ENCODE assay signal across 2 cellular contexts in the genomic region with DNA sequence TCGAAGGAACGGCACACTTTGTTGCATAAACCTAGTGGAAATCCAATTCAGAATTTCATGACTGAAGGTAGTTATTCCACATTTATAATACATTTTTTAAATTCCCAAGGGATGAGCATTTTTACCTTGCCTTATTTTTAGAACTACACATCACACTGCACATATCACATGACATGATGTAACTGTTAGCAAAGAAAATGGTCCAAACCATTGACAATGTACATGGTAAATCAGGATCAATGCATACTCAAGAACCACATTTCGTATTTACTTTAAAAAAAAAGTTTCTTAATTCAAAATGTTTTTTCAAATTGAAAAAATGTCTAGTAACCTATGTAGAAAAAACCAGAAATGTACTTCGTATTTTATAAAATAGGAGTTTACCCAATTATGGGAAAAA.
TF ChIP-seq lines count a peak whose summit lies in the region.

No MANE protein-coding gene starts in this region.

TF ChIP-seq in GM12878, 131 proteins besides CTCF, POLR2A, EP300 and RAD21:
- no peak for TF ChIP-seq SIX5 (IDR thresholded peaks at IDR 0.05; ENCODE audit: low read depth, low read length, severe bottlenecking)
- no peak for TF ChIP-seq FOXM1 (IDR thresholded peaks at IDR 0.05; ENCODE audit: low read depth, low read length)
- TF ChIP-seq ASH2L (IDR thresholded peaks at IDR 0.05; ENCODE audit: borderline replicate concordance, low read depth), result no peak
- peak; percentile 86 for TF ChIP-seq ATF7 (IDR thresholded peaks at IDR 0.05; ENCODE audit: low read depth)
- peak; percentile 14; the same call in 1 of the 2 replicates for TF ChIP-seq RELB (IDR thresholded peaks at IDR 0.05; ENCODE audit: low read depth)
- no peak for TF ChIP-seq ATF2 (IDR thresholded peaks at IDR 0.05; ENCODE audit: low read length)
- no peak for TF ChIP-seq NFIC (IDR thresholded peaks at IDR 0.05; ENCODE audit: low read depth, low read length)
- TF ChIP-seq MYB (IDR thresholded peaks at IDR 0.05; ENCODE audit: borderline replicate concordance, low read depth, low read length), result no peak
- TF ChIP-seq ZNF384 (IDR thresholded peaks at IDR 0.05; ENCODE audit: borderline replicate concordance, low read depth, low read length), result no peak
- TF ChIP-seq RAD51 (IDR thresholded peaks at IDR 0.05), result peak; percentile 85
- TF ChIP-seq LARP7 (IDR thresholded peaks at IDR 0.05), result no peak
TF ChIP-seq in GM12878: peak in this region for 3.

TF ChIP-seq in HepG2, 621 proteins besides CTCF, POLR2A, EP300 and RAD21:
- no peak for TF ChIP-seq LRRFIP1 (CRISPR knock-in tag; conservative IDR thresholded peaks at IDR 0.05)
- TF ChIP-seq MIER3 (CRISPR knock-in tag; IDR thresholded peaks at IDR 0.05; ENCODE audit: borderline replicate concordance), result no peak
- TF ChIP-seq FLYWCH1 (CRISPR knock-in tag; IDR thresholded peaks at IDR 0.05), result no peak
- no peak for TF ChIP-seq RARA (CRISPR knock-in tag; IDR thresholded peaks at IDR 0.05)
- no peak for TF ChIP-seq TOE1 (CRISPR knock-in tag; IDR thresholded peaks at IDR 0.05)
- TF ChIP-seq, protein P1, sequence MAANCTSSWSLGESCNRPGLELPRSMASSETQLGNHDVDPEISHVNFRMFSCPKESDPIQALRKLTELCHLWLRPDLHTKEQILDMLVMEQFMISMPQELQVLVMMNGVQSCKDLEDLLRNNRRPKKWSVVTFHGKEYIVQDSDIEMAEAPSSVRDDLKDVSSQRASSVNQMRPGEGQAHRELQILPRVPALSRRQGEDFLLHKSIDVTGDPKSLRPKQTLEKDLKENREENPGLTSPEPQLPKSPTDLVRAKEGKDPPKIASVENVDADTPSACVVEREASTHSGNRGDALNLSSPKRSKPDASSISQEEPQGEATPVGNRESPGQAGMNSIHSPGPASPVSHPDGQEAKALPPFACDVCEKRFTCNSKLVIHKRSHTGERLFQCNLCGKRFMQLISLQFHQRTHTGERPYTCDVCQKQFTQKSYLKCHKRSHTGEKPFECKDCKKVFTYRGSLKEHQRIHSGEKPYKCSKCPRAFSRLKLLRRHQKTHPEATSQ (CRISPR knock-in tag; IDR thresholded peaks at IDR 0.05; ENCODE audit: borderline replicate concordance), result no peak
- TF ChIP-seq PAX8 (CRISPR knock-in tag; IDR thresholded peaks at IDR 0.05; ENCODE audit: borderline replicate concordance), result no peak
- TF ChIP-seq ZNF543 (CRISPR knock-in tag; IDR thresholded peaks at IDR 0.05), result no peak
- no peak for TF ChIP-seq POLR2AphosphoS5 (IDR thresholded peaks at IDR 0.05; ENCODE audit: low read depth, low read length)
- TF ChIP-seq KLF12 (CRISPR knock-in tag; IDR thresholded peaks at IDR 0.05; ENCODE audit: borderline replicate concordance), result no peak
- TF ChIP-seq, protein P2, sequence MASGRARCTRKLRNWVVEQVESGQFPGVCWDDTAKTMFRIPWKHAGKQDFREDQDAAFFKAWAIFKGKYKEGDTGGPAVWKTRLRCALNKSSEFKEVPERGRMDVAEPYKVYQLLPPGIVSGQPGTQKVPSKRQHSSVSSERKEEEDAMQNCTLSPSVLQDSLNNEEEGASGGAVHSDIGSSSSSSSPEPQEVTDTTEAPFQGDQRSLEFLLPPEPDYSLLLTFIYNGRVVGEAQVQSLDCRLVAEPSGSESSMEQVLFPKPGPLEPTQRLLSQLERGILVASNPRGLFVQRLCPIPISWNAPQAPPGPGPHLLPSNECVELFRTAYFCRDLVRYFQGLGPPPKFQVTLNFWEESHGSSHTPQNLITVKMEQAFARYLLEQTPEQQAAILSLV (CRISPR knock-in tag; IDR thresholded peaks at IDR 0.05; ENCODE audit: borderline replicate concordance), result no peak
